28 cellular contexts compared by ENCODE assay signal in genomic region chr22:46388647-46389046, GRCh38.
"Had no signal": no experiment of that assay in that cellular context is flagged by ENCODE, and none has a peak within 500 bp of the region (broad histone marks: within the 10 kb centered on the region; RNA-seq: fewer than 3 reads in every experiment).

No MANE protein-coding gene starts in this region.

- H3K27ac Mint-ChIP-seq: stimulated activated effector memory CD8-positive, alpha-beta T cell treated with anti-CD3 and anti-CD28 coated beads, Interleukin-12 subunit alpha, Interleukin-12 subunit beta, amount 100 ng/mL, for 72 hours; stimulated activated memory B cell treated with anti-CD40 and anti-IgM and Interleukin-4, amounts not matched to agents 10 μg/mL and 1 μg/mL and 100 μg/mL, for 72 hours; stimulated activated naive B cell treated with anti-CD40 and anti-IgM and Interleukin-4, amounts not matched to agents 10 μg/mL and 1 μg/mL and 100 μg/mL, for 72 hours; stimulated activated naive CD8-positive, alpha-beta T cell treated with anti-CD3 and anti-CD28 coated beads, Interleukin-15, amount 100 ng/mL, for 72 hours; stimulated activated naive CD8-positive, alpha-beta T cell treated with anti-CD3 and anti-CD28 coated beads, Interleukin-15, Interleukin-2, amounts not matched to agents 100 ng/mL and 50 ng/mL, for 24 hours; type B pancreatic cell had no signal

- H3K4me1 ChIP-seq: testis, thyroid gland, tibial nerve, transverse colon, upper lobe of left lung, upper lobe of right lung, uterus, vagina had no signal

- H3K27me3 ChIP-seq: stomach, suprapubic skin, testis, thyroid gland, tibial artery, tibial nerve, transverse colon, upper lobe of left lung, upper lobe of right lung, uterus, vagina had no signal

- FAIRE-seq: urothelium cell line had no signal

- H3K4me3 Mint-ChIP-seq: stimulated activated effector memory CD8-positive, alpha-beta T cell treated with anti-CD3 and anti-CD28 coated beads, Interleukin-12 subunit alpha, Interleukin-12 subunit beta, amount 100 ng/mL, for 72 hours; stimulated activated memory B cell treated with anti-CD40 and anti-IgM and Interleukin-4, amounts not matched to agents 10 μg/mL and 1 μg/mL and 100 μg/mL, for 72 hours; stimulated activated naive B cell treated with anti-CD40 and anti-IgM and Interleukin-4, amounts not matched to agents 10 μg/mL and 1 μg/mL and 100 μg/mL, for 72 hours; stimulated activated naive CD8-positive, alpha-beta T cell treated with anti-CD3 and anti-CD28 coated beads, Interleukin-15, amount 100 ng/mL, for 72 hours; stimulated activated naive CD8-positive, alpha-beta T cell treated with anti-CD3 and anti-CD28 coated beads, Interleukin-15, Interleukin-2, amounts not matched to agents 100 ng/mL and 50 ng/mL, for 24 hours; type B pancreatic cell had no signal

- H3K4me1 Mint-ChIP-seq: stimulated activated memory B cell treated with anti-CD40 and anti-IgM and Interleukin-4, amounts not matched to agents 10 μg/mL and 1 μg/mL and 100 μg/mL, for 72 hours; stimulated activated naive B cell treated with anti-CD40 and anti-IgM and Interleukin-4, amounts not matched to agents 10 μg/mL and 1 μg/mL and 100 μg/mL, for 72 hours had no signal

- H3K36me3 Mint-ChIP-seq: stimulated activated effector memory CD8-positive, alpha-beta T cell treated with anti-CD3 and anti-CD28 coated beads, Interleukin-12 subunit alpha, Interleukin-12 subunit beta, amount 100 ng/mL, for 72 hours; type B pancreatic cell had no signal

- DNase-seq: stimulated activated CD4-positive, alpha-beta T cell treated with anti-CD3 and anti-CD28 coated beads, Interleukin-2, amount 100 ng/mL, for 48 hours; stimulated activated CD4-positive, alpha-beta T cell treated with anti-CD3 and anti-CD28 coated beads, Interleukin-4, amount 100 ng/mL, for 1 hour; stimulated activated CD4-positive, alpha-beta T cell treated with anti-CD3 and anti-CD28 coated beads, Interleukin-4, amount 100 ng/mL, for 24 hours; stimulated activated CD4-positive, alpha-beta T cell treated with anti-CD3 and anti-CD28 coated beads, Interleukin-4, amount 100 ng/mL, for 4 hours; stimulated activated CD8-positive, alpha-beta memory T cell treated with anti-CD3 and anti-CD28 coated beads, Interleukin-4, amount 100 ng/mL, for 48 hours; stimulated activated naive B cell treated with anti-CD40 and anti-IgM and Interleukin-4, amounts not matched to agents 10 μg/mL and 1 μg/mL and 100 μg/mL, for 72 hours; stimulated activated naive CD4-positive, alpha-beta T cell; stimulated activated naive CD4-positive, alpha-beta T cell treated with Interleukin-2 at 50 U/mL for 16 hours; stimulated activated naive CD8-positive, alpha-beta T cell treated with anti-CD3 and anti-CD28 coated beads, Interleukin-15, amount 100 ng/mL, for 72 hours; stomach; substantia nigra; testis; thyroid gland; tibial artery; transverse colon; trophoblast cell; upper lobe of left lung; upper lobe of right lung; uterus had no signal

- H3K27ac ChIP-seq: stomach, suprapubic skin, testis, thoracic aorta, thyroid gland, tibial artery, tibial nerve, transverse colon, upper lobe of left lung, upper lobe of right lung, uterus, vagina had no signal

- H3K9me3 Mint-ChIP-seq: stimulated activated effector memory CD8-positive, alpha-beta T cell treated with anti-CD3 and anti-CD28 coated beads, Interleukin-12 subunit alpha, Interleukin-12 subunit beta, amount 100 ng/mL, for 72 hours; stimulated activated memory B cell treated with anti-CD40 and anti-IgM and Interleukin-4, amounts not matched to agents 10 μg/mL and 1 μg/mL and 100 μg/mL, for 72 hours; stimulated activated naive B cell treated with anti-CD40 and anti-IgM and Interleukin-4, amounts not matched to agents 10 μg/mL and 1 μg/mL and 100 μg/mL, for 72 hours; stimulated activated naive CD8-positive, alpha-beta T cell treated with anti-CD3 and anti-CD28 coated beads, Interleukin-15, amount 100 ng/mL, for 72 hours; stimulated activated naive CD8-positive, alpha-beta T cell treated with anti-CD3 and anti-CD28 coated beads, Interleukin-15, Interleukin-2, amounts not matched to agents 100 ng/mL and 50 ng/mL, for 24 hours; type B pancreatic cell had no signal

- H3K36me3 ChIP-seq: thoracic aorta, tibial artery, tibial nerve, transverse colon, upper lobe of right lung, uterus, vagina had no signal

- H3K27me3 Mint-ChIP-seq: stimulated activated memory B cell treated with anti-CD40 and anti-IgM and Interleukin-4, amounts not matched to agents 10 μg/mL and 1 μg/mL and 100 μg/mL, for 72 hours; stimulated activated naive B cell treated with anti-CD40 and anti-IgM and Interleukin-4, amounts not matched to agents 10 μg/mL and 1 μg/mL and 100 μg/mL, for 72 hours; stimulated activated naive CD8-positive, alpha-beta T cell treated with anti-CD3 and anti-CD28 coated beads, Interleukin-15, amount 100 ng/mL, for 72 hours; stimulated activated naive CD8-positive, alpha-beta T cell treated with anti-CD3 and anti-CD28 coated beads, Interleukin-15, Interleukin-2, amounts not matched to agents 100 ng/mL and 50 ng/mL, for 24 hours; type B pancreatic cell had no signal

- H3K4me3 ChIP-seq: stomach, suprapubic skin, testis, thoracic aorta, thyroid gland, tibial artery, tibial nerve, transverse colon, upper lobe of left lung, upper lobe of right lung, uterus, vagina had no signal

- H3K9me3 ChIP-seq: stomach, suprapubic skin, testis, thoracic aorta, thyroid gland, tibial artery, tibial nerve, transverse colon, upper lobe of left lung, upper lobe of right lung, uterus, vagina had no signal

- ATAC-seq: stimulated activated effector memory CD8-positive, alpha-beta T cell treated with anti-CD3 and anti-CD28 coated beads, Interleukin-12 subunit alpha, Interleukin-12 subunit beta, amount 100 ng/mL, for 72 hours; stimulated activated memory B cell treated with anti-CD40 and anti-IgM and Interleukin-4, amounts not matched to agents 10 μg/mL and 1 μg/mL and 100 μg/mL, for 72 hours; stimulated activated naive B cell treated with anti-CD40 and anti-IgM and Interleukin-4, amounts not matched to agents 10 μg/mL and 1 μg/mL and 100 μg/mL, for 72 hours; stimulated activated naive CD8-positive, alpha-beta T cell treated with anti-CD3 and anti-CD28 coated beads, Interleukin-15, amount 100 ng/mL, for 72 hours; upper lobe of right lung had no signal
